Comparison of ENCODE assay signal across 13 cellular contexts in genomic region chr4:161419822-161420221, GRCh38.
A peak's percentile ranks its signal among the peaks of the same experiment; 100 is the strongest.
DNase-seq lines count a peak whose midpoint lies in the region; ATAC-seq, FAIRE-seq and TF ChIP-seq lines count a peak whose summit lies in the region.
"Had no signal": no experiment of that assay in that cellular context is flagged by ENCODE, and none has a peak within 500 bp of the region (broad histone marks: within the 10 kb centered on the region; RNA-seq: fewer than 3 reads in every experiment).

No MANE protein-coding gene starts in this region.

- FAIRE-seq in frontal cortex (lab: Jason Lieb, UNC), result no peak

- intact Hi-C loops in activated CD8-positive, alpha-beta T cell treated with anti-CD3 and anti-CD28 coated beads for 36 hours (cut with micrococcal nuclease), result no loop called here

- H3K27me3 ChIP-seq in endodermal cell (ENCODE audit: control insufficient read depth, insufficient read depth, low read length, poor library complexity, severe bottlenecking), result no peaks in the 10 kb centered on the region
- H3K27me3 ChIP-seq: ascending aorta, heart left ventricle had no signal

- H3K36me3 ChIP-seq in endodermal cell (ENCODE audit: control insufficient read depth, insufficient read depth, low read length), result no peaks in the 10 kb centered on the region
- H3K36me3 ChIP-seq: ascending aorta, heart left ventricle had no signal

- 70% methylated on average over 1 of the region's 1 CpG; no CpG with 5 or more reads in 1 of the 2 experiments for WGBS in endodermal cell (ENCODE audit: insufficient coverage in 1 of 2, insufficient read length in 1 of 2), 2 experiments

- H3K9me3 Mint-ChIP-seq in endodermal cell (no peaks in the 10 kb centered on the region), type B pancreatic cell (no peaks in the 10 kb centered on the region)
- H3K9me3 Mint-ChIP-seq in activated CD8-positive, alpha-beta T cell treated with anti-CD3 and anti-CD28 coated beads for 36 hours, result peaks cover 2% of the 10 kb centered on the region

- no peak overlapping the region for H3K4me3 ChIP-seq in endodermal cell (ENCODE audit: low read length)
- H3K4me3 ChIP-seq: ascending aorta, heart left ventricle had no signal

- H3K27ac Mint-ChIP-seq in endodermal cell (no peak overlapping the region), type B pancreatic cell (no peak overlapping the region)
- no peak overlapping the region for H3K27ac Mint-ChIP-seq in activated CD8-positive, alpha-beta T cell treated with anti-CD3 and anti-CD28 coated beads for 36 hours
- H3K27ac Mint-ChIP-seq: B cell had no signal

- no peaks in the 10 kb centered on the region for H3K4me1 Mint-ChIP-seq in endodermal cell
- H3K4me1 Mint-ChIP-seq in type B pancreatic cell (ENCODE audit: unreplicated experiment), result no peaks in the 10 kb centered on the region
- no peaks in the 10 kb centered on the region for H3K4me1 Mint-ChIP-seq in activated CD8-positive, alpha-beta T cell treated with anti-CD3 and anti-CD28 coated beads for 36 hours (ENCODE audit: low read depth)
- H3K4me1 Mint-ChIP-seq: B cell had no signal

- H3K27me3 Mint-ChIP-seq in endodermal cell (ENCODE audit: insufficient read depth), result no peaks in the 10 kb centered on the region
- H3K27me3 Mint-ChIP-seq in type B pancreatic cell, result no peaks in the 10 kb centered on the region
- no peaks in the 10 kb centered on the region for H3K27me3 Mint-ChIP-seq in activated CD8-positive, alpha-beta T cell treated with anti-CD3 and anti-CD28 coated beads for 36 hours
- H3K27me3 Mint-ChIP-seq: B cell had no signal

- peak; percentile 69 for TF ChIP-seq CTCF in endodermal cell (conservative IDR thresholded peaks at IDR 0.05)
- peak; percentile 46 for TF ChIP-seq CTCF in type B pancreatic cell (conservative IDR thresholded peaks at IDR 0.05)
- no peak for TF ChIP-seq CTCF in activated CD8-positive, alpha-beta T cell treated with anti-CD3 and anti-CD28 coated beads for 36 hours (IDR thresholded peaks at IDR 0.05)

- no peaks in the 10 kb centered on the region for H3K4me1 ChIP-seq in endodermal cell (ENCODE audit: control insufficient read depth, insufficient read depth, low read length)
- H3K4me1 ChIP-seq: ascending aorta, heart left ventricle had no signal

- H3K9ac ChIP-seq in endodermal cell (ENCODE audit: extremely low read depth, low read length, poor library complexity, severe bottlenecking), result no peak overlapping the region

- ATAC-seq in activated CD8-positive, alpha-beta T cell treated with anti-CD3 and anti-CD28 coated beads for 36 hours, result no peak
- ATAC-seq: heart left ventricle had no signal

- no peaks in the 10 kb centered on the region for H3K9me3 ChIP-seq in endodermal cell (ENCODE audit: control insufficient read depth, low read length)
- H3K9me3 ChIP-seq: ascending aorta, heart left ventricle had no signal

- H3K4me3 Mint-ChIP-seq in endodermal cell, result no peak overlapping the region
- H3K4me3 Mint-ChIP-seq in type B pancreatic cell, result no peak overlapping the region
- no peak overlapping the region for H3K4me3 Mint-ChIP-seq in activated CD8-positive, alpha-beta T cell treated with anti-CD3 and anti-CD28 coated beads for 36 hours
- H3K4me3 Mint-ChIP-seq: B cell had no signal

- CTCF ChIA-PET in activated CD8-positive, alpha-beta T cell treated with anti-CD3 and anti-CD28 coated beads for 36 hours (lab: Charles Lee), result no interaction called here

- peak; percentile 58 for DNase-seq in SIG-M5 treated with dmso at 0.1 percent for 504 hours (lab: John Stamatoyannopoulos, UW; ENCODE audit: unreplicated experiment)
- no peak for DNase-seq in SIG-M5 (lab: John Stamatoyannopoulos, UW)
- DNase-seq in NCI-H460 (ENCODE audit: extremely low read depth, low read depth), result peak; percentile 7
- DNase-seq in endodermal cell, result peak; percentile 74
- DNase-seq in type B pancreatic cell (ENCODE audit: extremely low spot score, unreplicated experiment), result no peak
- no peak for DNase-seq in frontal cortex (ENCODE audit: low spot score in 2 of 2)
- no peak for DNase-seq in HuH-7.5 (ENCODE audit: low spot score)
- no peak for DNase-seq in activated CD8-positive, alpha-beta T cell treated with anti-CD3 and anti-CD28 coated beads for 36 hours
- DNase-seq: activated CD4-positive, alpha-beta T cell treated with anti-CD3 and anti-CD28 coated beads, Interleukin-2, amount 50 U/mL, for 4 hours; heart left ventricle; NCI-H510A had no signal

- H3K36me3 Mint-ChIP-seq in endodermal cell (ENCODE audit: low read depth) (no peaks in the 10 kb centered on the region), type B pancreatic cell (no peaks in the 10 kb centered on the region)
- no peaks in the 10 kb centered on the region for H3K36me3 Mint-ChIP-seq in activated CD8-positive, alpha-beta T cell treated with anti-CD3 and anti-CD28 coated beads for 36 hours (ENCODE audit: low read depth)

- no peak overlapping the region for H3K27ac ChIP-seq in endodermal cell (ENCODE audit: low read depth, low read length)
- H3K27ac ChIP-seq: ascending aorta, heart left ventricle had no signal

- POLR2A ChIA-PET in activated CD8-positive, alpha-beta T cell treated with anti-CD3 and anti-CD28 coated beads for 36 hours (lab: Charles Lee), result no interaction called here

Comparison
In these comparisons a context has a peak if more than half of its experiments do, and no peak if none do; other contexts are left out.
1. DNase-seq: peak in SIG-M5 treated with dmso at 0.1 percent for 504 hours (single experiment), NCI-H460 (single experiment) and endodermal cell (single experiment); none in SIG-M5 (single experiment), type B pancreatic cell (single experiment), frontal cortex (0 of 2), HuH-7.5 (single experiment) and activated CD8-positive, alpha-beta T cell treated with anti-CD3 and anti-CD28 coated beads for 36 hours (single experiment).